In the genomic region with DNA sequence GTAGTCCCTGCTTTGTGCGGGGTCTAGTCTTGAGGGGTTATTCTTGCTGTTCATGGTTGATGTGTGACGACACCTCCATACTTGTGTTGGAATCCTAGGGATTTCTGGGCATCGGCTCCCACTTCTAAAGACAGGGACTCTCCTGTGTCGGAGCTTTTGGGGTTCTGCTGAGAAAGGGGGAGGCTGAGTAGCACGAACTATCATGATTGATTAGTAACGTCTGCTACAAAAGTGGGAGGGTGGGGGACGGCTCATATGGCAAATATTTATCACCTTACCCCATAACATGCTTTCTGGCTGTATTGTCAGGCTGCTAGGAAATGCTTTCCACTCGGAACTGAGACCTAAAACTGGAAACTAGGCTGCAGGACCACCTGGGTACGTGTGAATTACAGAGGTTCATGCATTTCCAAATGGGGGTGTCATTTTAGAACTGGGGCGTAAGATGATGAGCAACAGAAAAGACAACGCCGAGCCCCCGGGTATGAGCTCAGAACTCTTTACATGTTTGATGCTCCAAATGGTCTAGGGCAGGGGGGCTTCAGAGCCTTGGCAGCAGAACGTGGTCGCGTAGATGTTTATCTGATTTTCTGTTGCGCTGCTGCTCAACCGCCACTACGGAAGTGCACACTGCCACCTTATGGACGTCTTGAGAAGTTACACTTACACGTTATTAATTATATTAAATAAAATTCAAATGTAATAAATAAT, we compare ENCODE assay signal across 2 cellular contexts.
TF ChIP-seq lines count a peak whose summit lies in the region.

No MANE protein-coding gene starts in this region.

TF ChIP-seq in HCT116, 20 proteins besides CTCF, POLR2A, EP300 and RAD21 (continued from another document):
- no peak for TF ChIP-seq MAX (IDR thresholded peaks at IDR 0.05)

TF ChIP-seq in neural cell, 6 proteins besides CTCF, POLR2A, EP300 and RAD21 (continued from another document):
- TF ChIP-seq MXI1 (conservative IDR thresholded peaks at IDR 0.05; ENCODE audit: poor library complexity, severe bottlenecking), result no peak
- no peak for TF ChIP-seq POLR2AphosphoS5 (IDR thresholded peaks at IDR 0.05)
- TF ChIP-seq TAF1 (IDR thresholded peaks at IDR 0.05; ENCODE audit: low read depth), result no peak
- TF ChIP-seq SMC3 (conservative IDR thresholded peaks at IDR 0.05; ENCODE audit: poor library complexity), result peak; percentile 82
